ENCODE assay signal across 8 cellular contexts in the genomic region with DNA sequence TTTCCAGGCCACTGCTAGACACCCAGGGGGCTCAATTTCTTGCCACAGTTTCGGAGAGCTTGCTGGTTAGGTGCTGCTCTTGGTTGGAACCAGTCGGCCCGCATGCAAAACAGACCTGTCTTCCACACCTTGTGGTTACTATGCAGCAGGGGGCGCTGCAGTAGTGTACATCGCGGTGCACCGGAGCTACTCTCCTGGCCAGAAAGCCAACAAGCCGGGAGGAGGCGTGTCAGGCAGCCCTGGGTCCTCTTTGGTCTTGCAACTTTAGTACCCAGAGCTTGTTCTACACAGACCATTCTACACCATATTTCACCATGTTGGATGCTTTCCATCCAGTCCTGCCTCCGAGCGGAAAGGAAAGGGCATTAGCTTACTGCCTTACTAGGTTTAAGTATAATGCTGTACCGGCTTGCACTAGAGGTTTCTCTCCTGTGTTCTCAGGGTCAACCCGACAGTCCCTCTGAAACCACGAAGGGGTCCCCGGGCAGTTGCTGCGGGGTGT.
DNase-seq lines count a peak whose midpoint lies in the region; ATAC-seq lines count a peak whose summit lies in the region.

No MANE protein-coding gene starts in this region.

- ATAC-seq in GM19043 (IDR thresholded peaks at IDR 0.05; ENCODE audit: low read depth, unreplicated experiment): peak; percentile 54
- peak; percentile 62 for ATAC-seq in HG03342 (IDR thresholded peaks at IDR 0.05; ENCODE audit: unreplicated experiment)
- peak; percentile 67 for ATAC-seq in central memory CD8-positive, alpha-beta T cell (replicated peaks; ENCODE audit: extremely low read depth, poor library complexity, severe bottlenecking)

- peaks cover 13% of the 10 kb centered on the region for H3K4me1 Mint-ChIP-seq in central memory CD8-positive, alpha-beta T cell

- peaks cover 12% of the 10 kb centered on the region for H3K36me3 Mint-ChIP-seq in central memory CD8-positive, alpha-beta T cell (ENCODE audit: insufficient read depth)

- H3K27ac Mint-ChIP-seq in central memory CD8-positive, alpha-beta T cell (ENCODE audit: low read depth): peak overlapping the region; percentile 77

- DNase-seq in AG20443 (ENCODE audit: low spot score) (peak; percentile 88), NCI-H345 (lab: John Stamatoyannopoulos, UW) (peak; percentile 96), islet precursor cell (peak; percentile 99)
- DNase-seq in activated CD4-positive, CD25-positive, alpha-beta regulatory T cell treated with anti-CD3 and anti-CD28 coated beads, Interleukin-2, amount 50 U/mL, for 16 hours (ENCODE audit: low read depth, low spot score): peak; percentile 88
- peak; percentile 80 to 86 for DNase-seq in central memory CD8-positive, alpha-beta T cell (ENCODE audit: low spot score in 2 of 2)
- peak; percentile 92 for DNase-seq in stimulated activated CD4-positive, alpha-beta T cell treated with anti-CD3 and anti-CD28 coated beads, Interleukin-12 subunit alpha, Interleukin-12 subunit beta, amount 100 ng/mL, for 4 hours

- H3K9me3 Mint-ChIP-seq in central memory CD8-positive, alpha-beta T cell: no peaks in the 10 kb centered on the region

- H3K27me3 Mint-ChIP-seq in central memory CD8-positive, alpha-beta T cell: peaks cover 19% of the 10 kb centered on the region

- peak overlapping the region; percentile 94 for H3K4me3 Mint-ChIP-seq in central memory CD8-positive, alpha-beta T cell

Comparison
In these comparisons a context has a peak if more than half of its experiments do, and no peak if none do; other contexts are left out.
1. Peak in every context shown above with its lines: DNase-seq and ATAC-seq.